ENCODE assay signal across 8 cellular contexts in the genomic region with DNA sequence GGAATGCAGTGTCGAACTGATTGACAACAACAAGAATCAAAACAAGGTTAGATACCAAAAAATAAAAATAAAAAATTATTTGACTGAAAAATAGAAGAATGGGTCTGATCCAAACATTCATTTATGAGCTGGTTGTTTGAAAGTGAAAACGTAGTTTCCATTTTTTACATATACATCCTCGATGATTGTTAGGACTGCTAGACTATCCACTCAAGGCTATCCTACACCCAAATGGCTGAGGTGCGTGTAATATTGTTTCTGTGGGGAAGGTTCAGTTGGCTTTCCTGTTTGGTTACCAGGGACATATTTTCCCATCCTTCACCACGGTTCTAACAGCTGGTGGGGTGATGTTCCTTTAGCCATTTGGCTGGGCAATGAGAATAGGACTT.
DNase-seq lines count a peak whose midpoint lies in the region; ATAC-seq, FAIRE-seq and TF ChIP-seq lines count a peak whose summit lies in the region.

No MANE protein-coding gene starts in this region.

- H3K36me3 Mint-ChIP-seq in stimulated activated effector memory CD8-positive, alpha-beta T cell treated with anti-CD3 and anti-CD28 coated beads, Interleukin-12 subunit alpha, Interleukin-12 subunit beta, amount 100 ng/mL, for 72 hours, result no peaks in the 10 kb centered on the region

- no peak for TF ChIP-seq CTCF in brain microvascular endothelial cell (IDR thresholded peaks at IDR 0.05; ENCODE audit: low read depth, low read length, missing control alignments)

- peak; percentile 16 to 42 for ATAC-seq in activated CD4-positive, CD25-positive, alpha-beta regulatory T cell treated with anti-CD3 and anti-CD28 coated beads, Interleukin-2, amount 50 U/mL, for 24 hours
- ATAC-seq in HG03159 (IDR thresholded peaks at IDR 0.05; ENCODE audit: unreplicated experiment), result peak; percentile 21
- peak; percentile 11 for ATAC-seq in stimulated activated effector memory CD8-positive, alpha-beta T cell treated with anti-CD3 and anti-CD28 coated beads, Interleukin-12 subunit alpha, Interleukin-12 subunit beta, amount 100 ng/mL, for 72 hours

- in situ Hi-C loops in brain microvascular endothelial cell (cut with HindIII; ENCODE audit: low pct_ligation_motif_present, low sequenced_read_pairs), result no loop called here

- H3K36me3 ChIP-seq in brain microvascular endothelial cell (replicated peaks), result no peaks in the 10 kb centered on the region

- no peak overlapping the region for H3K4me3 ChIP-seq in brain microvascular endothelial cell (ENCODE audit: low read depth, low read length)

- FAIRE-seq in frontal cortex (lab: Jason Lieb, UNC), result no peak

- H3K4me3 Mint-ChIP-seq in stimulated activated effector memory CD8-positive, alpha-beta T cell treated with anti-CD3 and anti-CD28 coated beads, Interleukin-12 subunit alpha, Interleukin-12 subunit beta, amount 100 ng/mL, for 72 hours, result peak overlapping the region; percentile 67

- peak overlapping the region; percentile 94 for H3K27ac ChIP-seq in brain microvascular endothelial cell

- H3K9me3 Mint-ChIP-seq in stimulated activated effector memory CD8-positive, alpha-beta T cell treated with anti-CD3 and anti-CD28 coated beads, Interleukin-12 subunit alpha, Interleukin-12 subunit beta, amount 100 ng/mL, for 72 hours, result peaks cover 21% of the 10 kb centered on the region

- no peaks in the 10 kb centered on the region for H3K27me3 ChIP-seq in brain microvascular endothelial cell (replicated peaks)

- H3K4me1 Mint-ChIP-seq in stimulated activated effector memory CD8-positive, alpha-beta T cell treated with anti-CD3 and anti-CD28 coated beads, Interleukin-12 subunit alpha, Interleukin-12 subunit beta, amount 100 ng/mL, for 72 hours, result peaks cover 19% of the 10 kb centered on the region

- DNase-seq in activated CD4-positive, CD25-positive, alpha-beta regulatory T cell treated with anti-CD3 and anti-CD28 coated beads, Interleukin-2, amount 50 U/mL, for 72 hours, result no peak
- no peak for DNase-seq in brain microvascular endothelial cell
- DNase-seq in stimulated activated effector memory CD8-positive, alpha-beta T cell treated with anti-CD3 and anti-CD28 coated beads, Interleukin-12 subunit alpha, Interleukin-12 subunit beta, amount 100 ng/mL, for 72 hours (ENCODE audit: low spot score in 2 of 2), result no peak
- no peak for DNase-seq in DMS153 treated with DMSO at 0.1 percent for 48 hours (lab: John Stamatoyannopoulos, UW; ENCODE audit: unreplicated experiment)
- no peak for DNase-seq in frontal cortex (ENCODE audit: low spot score in 2 of 2)
- DNase-seq in hepatic stellate cell (ENCODE audit: low spot score), result no peak

- H3K27ac Mint-ChIP-seq in stimulated activated effector memory CD8-positive, alpha-beta T cell treated with anti-CD3 and anti-CD28 coated beads, Interleukin-12 subunit alpha, Interleukin-12 subunit beta, amount 100 ng/mL, for 72 hours, result peak overlapping the region; percentile 92
